In genomic region chr10:11179231-11180105, GRCh38 we compare ENCODE assay signal across 12 cellular contexts.
DNase-seq lines count a peak whose midpoint lies in the region; ATAC-seq and TF ChIP-seq lines count a peak whose summit lies in the region.
"Had no signal": no experiment of that assay in that cellular context is flagged by ENCODE, and none has a peak within 500 bp of the region (broad histone marks: within the 10 kb centered on the region; RNA-seq: fewer than 3 reads in every experiment).

No MANE protein-coding gene starts in this region.

- no peak for TF ChIP-seq CTCF in thoracic aorta (IDR thresholded peaks at IDR 0.05)

- H3K27me3 ChIP-seq in effector memory CD4-positive, alpha-beta T cell (replicated peaks; ENCODE audit: control insufficient read depth, insufficient read depth, low read length, poor library complexity, severe bottlenecking): no peaks in the 10 kb centered on the region
- no peaks in the 10 kb centered on the region for H3K27me3 ChIP-seq in thoracic aorta (replicated peaks; ENCODE audit: insufficient read depth)
- H3K27me3 ChIP-seq: brain microvascular endothelial cell, SJCRH30 had no signal

- peaks cover 39% of the 10 kb centered on the region for H3K36me3 Mint-ChIP-seq in activated naive CD4-positive, alpha-beta T cell treated with anti-CD3 and anti-CD28 coated beads, Interleukin-2, amount 50 U/mL, for 24 hours
- H3K36me3 Mint-ChIP-seq in activated naive CD4-positive, alpha-beta T cell treated with anti-CD3 and anti-CD28 coated beads, Interleukin-2, amount 50 U/mL, for 72 hours: peaks cover 70 to 73% of the 10 kb centered on the region in 2 donors

- H3K4me3 Mint-ChIP-seq in activated naive CD4-positive, alpha-beta T cell treated with anti-CD3 and anti-CD28 coated beads, Interleukin-2, amount 50 U/mL, for 24 hours: no peak overlapping the region

- peaks cover 36% of the 10 kb centered on the region for H3K4me1 Mint-ChIP-seq in activated naive CD4-positive, alpha-beta T cell treated with anti-CD3 and anti-CD28 coated beads, Interleukin-2, amount 50 U/mL, for 24 hours

- no peak for ATAC-seq in activated naive CD4-positive, alpha-beta T cell treated with anti-CD3 and anti-CD28 coated beads, Interleukin-2, amount 50 U/mL, for 72 hours
- no peak for ATAC-seq in thoracic aorta (ENCODE audit: insufficient number of reproducible peaks, low FRiP score, low read depth)

- H3K36me3 ChIP-seq in effector memory CD4-positive, alpha-beta T cell (ENCODE audit: control insufficient read depth, insufficient read depth, low read length): peaks cover 26% of the 10 kb centered on the region
- no peaks in the 10 kb centered on the region for H3K36me3 ChIP-seq in thoracic aorta
- H3K36me3 ChIP-seq: brain microvascular endothelial cell had no signal

- H3K9me3 Mint-ChIP-seq in activated naive CD4-positive, alpha-beta T cell treated with anti-CD3 and anti-CD28 coated beads, Interleukin-2, amount 50 U/mL, for 24 hours: no peaks in the 10 kb centered on the region
- H3K9me3 Mint-ChIP-seq in activated naive CD4-positive, alpha-beta T cell treated with anti-CD3 and anti-CD28 coated beads, Interleukin-2, amount 50 U/mL, for 72 hours: peaks cover 6% of the 10 kb centered on the region in 2 donors

- H3K4me3 ChIP-seq in effector memory CD4-positive, alpha-beta T cell (ENCODE audit: insufficient read depth, low read depth, low read length, poor library complexity, severe bottlenecking): peak overlapping the region; percentile 33
- H3K4me3 ChIP-seq in thoracic aorta: peak overlapping the region; percentile 5
- H3K4me3 ChIP-seq: SJCRH30 had no signal

- peak overlapping the region; percentile 99 for H3K27ac Mint-ChIP-seq in activated naive CD4-positive, alpha-beta T cell treated with anti-CD3 and anti-CD28 coated beads, Interleukin-2, amount 50 U/mL, for 24 hours
- H3K27ac Mint-ChIP-seq in activated naive CD4-positive, alpha-beta T cell treated with anti-CD3 and anti-CD28 coated beads, Interleukin-2, amount 50 U/mL, for 72 hours: peak overlapping the region in 1 of 2 donors; percentile 100

- no peaks in the 10 kb centered on the region for H3K27me3 Mint-ChIP-seq in activated naive CD4-positive, alpha-beta T cell treated with anti-CD3 and anti-CD28 coated beads, Interleukin-2, amount 50 U/mL, for 24 hours

- H3K9me3 ChIP-seq in effector memory CD4-positive, alpha-beta T cell (ENCODE audit: control insufficient read depth, low read length): no peaks in the 10 kb centered on the region
- no peaks in the 10 kb centered on the region for H3K9me3 ChIP-seq in thoracic aorta
- H3K9me3 ChIP-seq: SJCRH30 had no signal

- H3K27ac ChIP-seq in effector memory CD4-positive, alpha-beta T cell (ENCODE audit: insufficient read depth, low read length, poor library complexity, severe bottlenecking): peak overlapping the region; percentile 84
- no peak overlapping the region for H3K27ac ChIP-seq in thoracic aorta
- H3K27ac ChIP-seq: brain microvascular endothelial cell, SJCRH30 had no signal

- peaks cover 87% of the 10 kb centered on the region for H3K4me1 ChIP-seq in effector memory CD4-positive, alpha-beta T cell (ENCODE audit: control insufficient read depth, insufficient read depth, low read length, poor library complexity, severe bottlenecking)
- peaks cover 14 to 38% of the 10 kb centered on the region in 2 donors for H3K4me1 ChIP-seq in thoracic aorta (ENCODE audit: control insufficient read depth in 1 of 2, low read depth in 2 of 2)
- H3K4me1 ChIP-seq: SJCRH30 had no signal

- no peak for DNase-seq in activated naive CD4-positive, alpha-beta T cell treated with anti-CD3 and anti-CD28 coated beads, Interleukin-2, amount 50 U/mL, for 72 hours (ENCODE audit: low spot score in 2 of 2)
- peak; percentile 42 to 66 for DNase-seq in Kasumi-1 (lab: John Stamatoyannopoulos, UW)
- no peak for DNase-seq in effector memory CD4-positive, alpha-beta T cell
- no peak for DNase-seq in thoracic aorta (ENCODE audit: low spot score)
- DNase-seq in NCI-H2081 (lab: John Stamatoyannopoulos, UW): no peak
- no peak for DNase-seq in cortex of kidney (lab: John Stamatoyannopoulos, UW)
- no peak for DNase-seq in anterior cingulate cortex (lab: John Stamatoyannopoulos, UW)
- DNase-seq: NCI-H1436, NCI-H774 had no signal

Comparison
In these comparisons a context has a peak if more than half of its experiments do, and no peak if none do; other contexts are left out.
1. DNase-seq: peak in Kasumi-1 (2 of 2); none in activated naive CD4-positive, alpha-beta T cell treated with anti-CD3 and anti-CD28 coated beads, Interleukin-2, amount 50 U/mL, for 72 hours (0 of 2), effector memory CD4-positive, alpha-beta T cell (0 of 3), thoracic aorta (single experiment), NCI-H2081 (0 of 2), cortex of kidney (single experiment) and anterior cingulate cortex (0 of 58).